8 cellular contexts compared by ENCODE assay signal in genomic region chr11:61362542-61362875, GRCh38. TPM values are rescaled to one million over a fixed set of nuclear protein-coding genes. Genes with fewer than 3 reads are reported as not detected.
DNase-seq lines count a peak whose midpoint lies in the region; ATAC-seq, FAIRE-seq and TF ChIP-seq lines count a peak whose summit lies in the region.

No MANE protein-coding gene starts in this region.

- no peaks in the 10 kb centered on the region for H3K4me1 ChIP-seq in HUES48 (ENCODE audit: control insufficient read depth, insufficient read depth, low read length)
- peaks cover 18% of the 10 kb centered on the region for H3K4me1 ChIP-seq in endothelial cell of umbilical vein (ENCODE audit: control insufficient read depth, extremely low read depth, insufficient read depth, low read length)
- peaks cover 8 to 48% (median 39%) of the 10 kb centered on the region in 4 donors for H3K4me1 ChIP-seq in transverse colon

- WGBS in transverse colon (ENCODE audit: low coverage in 1 of 2), 2 donors, result 0 to 1% methylated on average over 8 to 12 of the region's 12 CpGs

- POLR2A ChIA-PET in endothelial cell of umbilical vein (lab: Charles Lee), result interaction anchor here (1.5 to 2.3 kb wide), 5 partner anchors 12 to 28 kb away, joined by 4 to 17 read pairs (median 8); partner anchors contain the start of genes DDB1 and TKFC
- POLR2A ChIA-PET in naive thymus-derived CD8-positive, alpha-beta T cell (lab: Charles Lee), result interaction anchor here (0.7 to 3.9 kb wide), 13 partner anchors 9 to 448 kb away, joined by 3 to 46 read pairs (median 4); partner anchors contain the start of genes CPSF7, DDB1, SDHAF2 and TKFC

- peak overlapping the region; percentile 95 to 99 (median 98) for H3K27ac Mint-ChIP-seq in naive thymus-derived CD8-positive, alpha-beta T cell

- H3K4me1 Mint-ChIP-seq in naive thymus-derived CD8-positive, alpha-beta T cell, result peaks cover 7 to 54% (median 35%) of the 10 kb centered on the region in 4 donors

- no peak for FAIRE-seq in endothelial cell of umbilical vein (lab: Jason Lieb, UNC)

- intact Hi-C loops in endothelial cell of umbilical vein (cut with micrococcal nuclease) (loop anchor here (1.0 to 2.0 kb wide), 2 partner anchors 29 to 66 kb away; partner anchors contain the start of genes CPSF7, DDB1 and TKFC), transverse colon (cut with DNase I; ENCODE audit: low total_unique reads) (no loop called here)

- no peak for TF ChIP-seq EP300 in transverse colon (IDR thresholded peaks at IDR 0.05; ENCODE audit: low read depth)

- H3K4me3 ChIP-seq in HUES48 (ENCODE audit: low read depth, low read length) (peak overlapping the region; percentile 99), WI38 (ENCODE audit: low read depth, low read length) (peak overlapping the region; percentile 78), endothelial cell of umbilical vein (replicated peaks in 1 of 3; ENCODE audit: insufficient read depth in 1 of 3, low read depth in 1 of 3, low read length in 3 of 3) (peak overlapping the region; percentile 44 to 83 (median 53)), transverse colon (peak overlapping the region; percentile 63 to 90 (median 68))

- H3K27me3 ChIP-seq in HUES48 (ENCODE audit: control insufficient read depth, insufficient read depth, low read length), result no peaks in the 10 kb centered on the region
- no peaks in the 10 kb centered on the region for H3K27me3 ChIP-seq in endothelial cell of umbilical vein (ENCODE audit: control insufficient read depth in 2 of 2, insufficient read depth in 2 of 2, low read length in 2 of 2)
- no peaks in the 10 kb centered on the region for H3K27me3 ChIP-seq in transverse colon

- no peaks in the 10 kb centered on the region for H3K27me3 Mint-ChIP-seq in naive thymus-derived CD8-positive, alpha-beta T cell

- no peaks in the 10 kb centered on the region for H4K20me1 ChIP-seq in endothelial cell of umbilical vein (replicated peaks; ENCODE audit: control insufficient read depth, extremely low read depth, insufficient read depth, low read length)

- TF ChIP-seq CTCF in WI38 (IDR thresholded peaks at IDR 0.05; ENCODE audit: low read depth, low read length), result no peak
- TF ChIP-seq CTCF in endothelial cell of umbilical vein (IDR thresholded peaks at IDR 0.05; ENCODE audit: extremely low read depth in 1 of 2, insufficient read depth in 1 of 2, low read depth in 1 of 2, low read length in 2 of 2), result no peak
- no peak for TF ChIP-seq CTCF in transverse colon (IDR thresholded peaks at IDR 0.05)

- no peaks in the 10 kb centered on the region for H3K9me1 ChIP-seq in endothelial cell of umbilical vein (replicated peaks; ENCODE audit: control insufficient read depth, extremely low read depth, insufficient read depth, low read length)

- H3K36me3 Mint-ChIP-seq in naive thymus-derived CD8-positive, alpha-beta T cell, result peaks cover 0 to 37% (median 5%) of the 10 kb centered on the region in 3 donors

- TF ChIP-seq POLR2A in endothelial cell of umbilical vein (IDR thresholded peaks at IDR 0.05; ENCODE audit: low read depth, low read length) (no peak), transverse colon (IDR thresholded peaks at IDR 0.05) (no peak)

- H3K9me3 ChIP-seq in HUES48 (ENCODE audit: control insufficient read depth, insufficient read depth, low read length), result no peaks in the 10 kb centered on the region
- no peaks in the 10 kb centered on the region for H3K9me3 ChIP-seq in endothelial cell of umbilical vein (replicated peaks; ENCODE audit: control insufficient read depth, insufficient read depth, low read length)
- H3K9me3 ChIP-seq in transverse colon, result no peaks in the 10 kb centered on the region

- no peaks in the 10 kb centered on the region for H3K9me3 Mint-ChIP-seq in naive thymus-derived CD8-positive, alpha-beta T cell

- H2AFZ ChIP-seq in endothelial cell of umbilical vein (ENCODE audit: low read depth, low read length), result peak overlapping the region; percentile 63

- peaks cover 26% of the 10 kb centered on the region for H3K79me2 ChIP-seq in endothelial cell of umbilical vein (ENCODE audit: control insufficient read depth, insufficient read depth, low read length)

- peak overlapping the region; percentile 100 for H3K27ac ChIP-seq in HUES48 (ENCODE audit: low read depth, low read length)
- H3K27ac ChIP-seq in endothelial cell of umbilical vein (ENCODE audit: insufficient read depth, low read depth, low read length), result peak overlapping the region; percentile 63
- H3K27ac ChIP-seq in transverse colon, result peak overlapping the region; percentile 95 to 98 (median 97)

- CTCF ChIA-PET in endothelial cell of umbilical vein (lab: Charles Lee), result interaction anchor here (0.9 to 10.8 kb wide), 7 partner anchors 9 to 31 kb away, joined by 3 to 89 read pairs (median 6); partner anchors contain the start of gene TMEM216

- peaks cover 35% of the 10 kb centered on the region for H3K36me3 ChIP-seq in HUES48 (ENCODE audit: control insufficient read depth, insufficient read depth, low read length)
- peaks cover 5 to 16% of the 10 kb centered on the region in 2 experiments for H3K36me3 ChIP-seq in endothelial cell of umbilical vein (ENCODE audit: control insufficient read depth in 2 of 2, extremely low read depth in 1 of 2, insufficient read depth in 2 of 2, low read length in 2 of 2)
- peaks cover 0 to 31% (median 13%) of the 10 kb centered on the region in 4 donors for H3K36me3 ChIP-seq in transverse colon

- dilution Hi-C loops in endothelial cell of umbilical vein (cut with MboI; ENCODE audit: extremely low pct_ligation_motif_present, low sequenced_read_pairs), result no loop called here

- H3K4me3 Mint-ChIP-seq in naive thymus-derived CD8-positive, alpha-beta T cell, result peak overlapping the region; percentile 95 to 99 (median 97)

- ATAC-seq in naive thymus-derived CD8-positive, alpha-beta T cell, result peak; percentile 37 to 68
- no peak for ATAC-seq in GM21576 (IDR thresholded peaks at IDR 0.05; ENCODE audit: unreplicated experiment)

- peak; percentile 48 for DNase-seq in COLO829 (ENCODE audit: low spot score)
- no peak for DNase-seq in endothelial cell of umbilical vein (ENCODE audit: low read depth, low spot score)
- peak in 8 of 10 donors; percentile 19 to 78 (median 58) for DNase-seq in naive thymus-derived CD8-positive, alpha-beta T cell
- no peak for DNase-seq in transverse colon
- no peak for DNase-seq in cerebellar nuclear complex (lab: John Stamatoyannopoulos, UW)

- H3K9ac ChIP-seq in HUES48 (ENCODE audit: low read depth, low read length) (peak overlapping the region; percentile 99), endothelial cell of umbilical vein (replicated peaks; ENCODE audit: extremely low read depth, insufficient read depth, low read length) (peak overlapping the region; percentile 86)

- TSS peak; percentile 65 for BruUV-seq in endothelial cell of umbilical vein (replicated peaks; lab: Mats Ljungman, UMichigan)

- in situ Hi-C loops in transverse colon (cut with MboI; ENCODE audit: low pct_ligation_motif_present in 1 of 4, low pct_unique_long_range_greater_than_20kb in 1 of 4, low sequenced_read_pairs in 3 of 4), result no loop called here

- peak overlapping the region; percentile 47 for H3K4me2 ChIP-seq in endothelial cell of umbilical vein (ENCODE audit: insufficient read depth, low read length)

RNA-seq across cellular contexts. Expression of gene TMEM138, which starts 0.3 kb away (rescaled TPM):
- total RNA-seq in endothelial cell of umbilical vein (37.9 and 43.6 TPM in 2 replicates), transverse colon (10 to 100 TPM; 27.9 to 51.6 (median 35.6) TPM)
- 60.0 and 85.1 TPM in 2 replicates for polyA plus RNA-seq in endothelial cell of umbilical vein
- polyA plus RNA-seq in endothelial cell of umbilical vein (2011; cell fraction: cytosol; rRNA removed), result 48.1 and 55.3 TPM in 2 replicates
- polyA plus RNA-seq in endothelial cell of umbilical vein (2011; cell fraction: nucleus; rRNA removed), result 109 and 119 TPM in 2 replicates
- 37.1 and 52.5 TPM in 2 replicates for polyA plus RNA-seq in endothelial cell of umbilical vein (2012)
- 61.0 and 76.7 TPM in 2 replicates for polyA minus RNA-seq in endothelial cell of umbilical vein
- 17.6 TPM for polyA minus RNA-seq in endothelial cell of umbilical vein (2011; cell fraction: cytosol; rRNA and poly(A)+ RNA removed)
- 45.5 and 62.4 TPM in 2 replicates for polyA minus RNA-seq in endothelial cell of umbilical vein (2011; cell fraction: nucleus; rRNA and poly(A)+ RNA removed)
- total RNA-seq in naive thymus-derived CD8-positive, alpha-beta T cell, result 10 to 100 TPM; 71.6 to 77.5 TPM
- polyA plus RNA-seq in naive thymus-derived CD8-positive, alpha-beta T cell, result 10 to 100 TPM; 44.8 to 49.7 (median 47.0) TPM

RNA-seq across cellular contexts. Expression of gene CYB561A3, which starts 0.8 kb away (rescaled TPM):
- total RNA-seq in endothelial cell of umbilical vein (41.6 and 44.0 TPM in 2 replicates), transverse colon (100 to 1,000 TPM in 2 of 4 donors, 10 to 100 TPM in 2; 68.1 to 157 (median 93.6) TPM)
- polyA plus RNA-seq in endothelial cell of umbilical vein, result 102 and 103 TPM in 2 replicates
- 58.9 and 65.6 TPM in 2 replicates for polyA plus RNA-seq in endothelial cell of umbilical vein (2011; cell fraction: cytosol; rRNA removed)
- 62.1 and 63.9 TPM in 2 replicates for polyA plus RNA-seq in endothelial cell of umbilical vein (2011; cell fraction: nucleus; rRNA removed)
- 34.4 and 39.0 TPM in 2 replicates for polyA plus RNA-seq in endothelial cell of umbilical vein (2012)
- 83.3 and 86.3 TPM in 2 replicates for polyA minus RNA-seq in endothelial cell of umbilical vein
- polyA minus RNA-seq in endothelial cell of umbilical vein (2011; cell fraction: cytosol; rRNA and poly(A)+ RNA removed), result 33.6 TPM
- 19.2 and 21.5 TPM in 2 replicates for polyA minus RNA-seq in endothelial cell of umbilical vein (2011; cell fraction: nucleus; rRNA and poly(A)+ RNA removed)
- 10 to 100 TPM; 42.9 to 52.3 TPM for total RNA-seq in naive thymus-derived CD8-positive, alpha-beta T cell
- polyA plus RNA-seq in naive thymus-derived CD8-positive, alpha-beta T cell, result 10 to 100 TPM; 54.5 to 69.3 (median 58.4) TPM

RNA-seq across cellular contexts. Expression of gene TKFC, which starts 29.5 kb away (rescaled TPM):
- total RNA-seq in endothelial cell of umbilical vein, result 28.6 and 30.8 TPM in 2 replicates
- 31.7 and 34.0 TPM in 2 replicates for polyA plus RNA-seq in endothelial cell of umbilical vein
- 16.7 and 21.4 TPM in 2 replicates for polyA plus RNA-seq in endothelial cell of umbilical vein (2011; cell fraction: cytosol; rRNA removed)
- polyA plus RNA-seq in endothelial cell of umbilical vein (2011; cell fraction: nucleus; rRNA removed), result 80.5 and 95.5 TPM in 2 replicates
- 20.7 and 27.4 TPM in 2 replicates for polyA plus RNA-seq in endothelial cell of umbilical vein (2012)
- 24.5 and 26.6 TPM in 2 replicates for polyA minus RNA-seq in endothelial cell of umbilical vein
- polyA minus RNA-seq in endothelial cell of umbilical vein (2011; cell fraction: cytosol; rRNA and poly(A)+ RNA removed), result 45.1 TPM
- polyA minus RNA-seq in endothelial cell of umbilical vein (2011; cell fraction: nucleus; rRNA and poly(A)+ RNA removed), result 19.1 and 24.2 TPM in 2 replicates
- 10 to 100 TPM; 34.3 to 36.1 TPM for total RNA-seq in naive thymus-derived CD8-positive, alpha-beta T cell
- 10 to 100 TPM; 18.3 to 25.3 (median 18.4) TPM for polyA plus RNA-seq in naive thymus-derived CD8-positive, alpha-beta T cell
- total RNA-seq in transverse colon, result 100 to 1,000 TPM in 1 of 4 donors, 10 to 100 TPM in 3; 32.9 to 103 (median 40.4) TPM

RNA-seq across cellular contexts. Expression of gene DDB1, which starts 29.6 kb away (rescaled TPM):
- total RNA-seq in endothelial cell of umbilical vein (229 TPM in 2 replicates), transverse colon (100 to 1,000 TPM; 105 to 127 (median 123) TPM)
- 196 and 230 TPM in 2 replicates for polyA plus RNA-seq in endothelial cell of umbilical vein
- polyA plus RNA-seq in endothelial cell of umbilical vein (2011; cell fraction: cytosol; rRNA removed), result 195 and 198 TPM in 2 replicates
- 202 and 237 TPM in 2 replicates for polyA plus RNA-seq in endothelial cell of umbilical vein (2011; cell fraction: nucleus; rRNA removed)
- polyA plus RNA-seq in endothelial cell of umbilical vein (2012), result 160 and 171 TPM in 2 replicates
- 417 and 419 TPM in 2 replicates for polyA minus RNA-seq in endothelial cell of umbilical vein
- polyA minus RNA-seq in endothelial cell of umbilical vein (2011; cell fraction: cytosol; rRNA and poly(A)+ RNA removed), result 278 TPM
- polyA minus RNA-seq in endothelial cell of umbilical vein (2011; cell fraction: nucleus; rRNA and poly(A)+ RNA removed), result 149 and 190 TPM in 2 replicates
- 100 to 1,000 TPM; 181 to 184 TPM for total RNA-seq in naive thymus-derived CD8-positive, alpha-beta T cell
- 100 to 1,000 TPM; 105 to 125 (median 124) TPM for polyA plus RNA-seq in naive thymus-derived CD8-positive, alpha-beta T cell

RNA-seq across cellular contexts. Expression of gene TMEM216, which starts 29.9 kb away (rescaled TPM):
- total RNA-seq in endothelial cell of umbilical vein (9.8 and 10.6 TPM in 2 replicates), transverse colon (10 to 100 TPM in 3 of 4 donors, 1 to 10 TPM in 1; 1.9 to 32.8 (median 14.6) TPM)
- 38.8 and 39.8 TPM in 2 replicates for polyA plus RNA-seq in endothelial cell of umbilical vein
- 25.0 and 25.4 TPM in 2 replicates for polyA plus RNA-seq in endothelial cell of umbilical vein (2011; cell fraction: cytosol; rRNA removed)
- polyA plus RNA-seq in endothelial cell of umbilical vein (2011; cell fraction: nucleus; rRNA removed), result 12.1 and 14.2 TPM in 2 replicates
- polyA plus RNA-seq in endothelial cell of umbilical vein (2012), result 10.9 and 12.2 TPM in 2 replicates
- polyA minus RNA-seq in endothelial cell of umbilical vein, result 18.2 and 27.7 TPM in 2 replicates
- polyA minus RNA-seq in endothelial cell of umbilical vein (2011; cell fraction: cytosol; rRNA and poly(A)+ RNA removed), result 2.7 TPM
- polyA minus RNA-seq in endothelial cell of umbilical vein (2011; cell fraction: nucleus; rRNA and poly(A)+ RNA removed), result 4.6 and 4.9 TPM in 2 replicates
- 10 to 100 TPM; 17.4 to 20.3 TPM for total RNA-seq in naive thymus-derived CD8-positive, alpha-beta T cell
- 10 to 100 TPM; 35.4 to 43.0 (median 42.6) TPM for polyA plus RNA-seq in naive thymus-derived CD8-positive, alpha-beta T cell

Comparison
In these comparisons a context has a peak if more than half of its experiments do, and no peak if none do; other contexts are left out.
1. DNase-seq: peak in COLO829 (single experiment) and naive thymus-derived CD8-positive, alpha-beta T cell (8 of 10); none in endothelial cell of umbilical vein (single experiment), transverse colon (single experiment) and cerebellar nuclear complex (0 of 2).
2. Peak in every context shown above with its lines, with median percentiles within 50 percentile points of each other: H3K27ac ChIP-seq and H3K4me3 ChIP-seq.